11 cellular contexts compared by ENCODE assay signal in genomic region chr22:25420471-25420924, GRCh38.
DNase-seq lines count a peak whose midpoint lies in the region; ATAC-seq and TF ChIP-seq lines count a peak whose summit lies in the region.
"Had no signal": no experiment of that assay in that cellular context is flagged by ENCODE, and none has a peak within 500 bp of the region (broad histone marks: within the 10 kb centered on the region; RNA-seq: fewer than 3 reads in every experiment).

No MANE protein-coding gene starts in this region.

- H3K27me3 ChIP-seq in rectal smooth muscle tissue (ENCODE audit: control insufficient read depth, insufficient read depth, low read length) = peaks cover 4% of the 10 kb centered on the region

- peak overlapping the region; percentile 46 for H3K4me3 ChIP-seq in GM12864 (ENCODE audit: low read depth, low read length)
- peak overlapping the region; percentile 50 for H3K4me3 ChIP-seq in NB4 (ENCODE audit: low read depth, low read length)
- peak overlapping the region; percentile 5 for H3K4me3 ChIP-seq in rectal smooth muscle tissue (ENCODE audit: low read length)

- H3K27ac ChIP-seq in rectal smooth muscle tissue (ENCODE audit: low read depth, low read length) = no peak overlapping the region

- H3K36me3 ChIP-seq in rectal smooth muscle tissue (ENCODE audit: control insufficient read depth, insufficient read depth, low read length) = no peaks in the 10 kb centered on the region

- H3K4me1 ChIP-seq in rectal smooth muscle tissue (ENCODE audit: control insufficient read depth, insufficient read depth, low read length) = no peaks in the 10 kb centered on the region

- TF ChIP-seq CTCF in GM12864 (IDR thresholded peaks at IDR 0.05; ENCODE audit: low read depth, low read length, missing control alignments) (no peak), NB4 (IDR thresholded peaks at IDR 0.05; ENCODE audit: low read depth, low read length) (no peak)

- no peak for TF ChIP-seq POLR2A in NB4 (IDR thresholded peaks at IDR 0.05; ENCODE audit: extremely low read depth, insufficient read length)

- DNase-seq in GM12864 (ENCODE audit: low read depth) (no peak), NB4 (ENCODE audit: low read depth) (peak; percentile 57), germinal center (ENCODE audit: low spot score) (no peak), medulla oblongata (ENCODE audit: extremely low spot score) (no peak)
- DNase-seq: activated CD8-positive, alpha-beta memory T cell treated with anti-CD3 and anti-CD28 coated beads, Interleukin-2, amount 50 U/mL, for 4 hours; effector memory CD4-positive, alpha-beta T cell; EL; SHP77 treated with DMSO at 0.1 percent for 48 hours had no signal

- ATAC-seq in esophagus mucosa = peak; percentile 20
- no peak for ATAC-seq in GM18870 (IDR thresholded peaks at IDR 0.05; ENCODE audit: unreplicated experiment)

- no peak overlapping the region for H3K9ac ChIP-seq in rectal smooth muscle tissue (ENCODE audit: low read length)
